ENCODE assay signal across 3 cellular contexts in genomic region chrX:24143982-24144381, GRCh38. TPM values are rescaled to one million over a fixed set of nuclear protein-coding genes. Genes with fewer than 3 reads are reported as not detected.
DNase-seq lines count a peak whose midpoint lies in the region; ATAC-seq, FAIRE-seq and TF ChIP-seq lines count a peak whose summit lies in the region.
"Not testable (repeated sequence)": the region's sequence is repeated elsewhere in the genome, so short reads cannot be mapped to it uniquely, and the experiment has no call there.

No MANE protein-coding gene starts in this region.

- in situ Hi-C loops in Panc1 (cut with HindIII; ENCODE audit: low pct_unique_long_range_greater_than_20kb, low sequenced_read_pairs): not testable (repeated sequence)

- H3K4me1 ChIP-seq in A549 (peaks cover 39% of the 10 kb centered on the region), HEK293 (ENCODE audit: control insufficient read depth, insufficient read depth, low read length) (peaks cover 34% of the 10 kb centered on the region), Panc1 (ENCODE audit: control insufficient read depth, insufficient read depth, low read length) (peaks cover 19% of the 10 kb centered on the region; the same call in 1 of the 2 replicates)

- not testable (repeated sequence) for H3K36me3 ChIP-seq in HEK293 (ENCODE audit: control insufficient read depth in 2 of 2, insufficient read depth in 1 of 2, low read length in 2 of 2); Panc1 (ENCODE audit: control insufficient read depth, insufficient read depth, low read length)

- CTCF ChIA-PET in A549 (lab: Yijun Ruan, JAX) (interaction anchor here (1.2 kb wide), 1 partner anchor 18 kb away, joined by 4 read pairs; no protein-coding TSS in a partner anchor), HEK293 (lab: Yijun Ruan, JAX) (interaction anchor here (0.7 to 1.3 kb wide), 2 partner anchors 9 to 62 kb away, joined by 3 to 5 read pairs; no protein-coding TSS in a partner anchor)
- CTCF ChIA-PET in Panc1 (lab: Charles Lee): not testable (repeated sequence)

- FAIRE-seq in A549 (lab: Jason Lieb, UNC): not testable (repeated sequence)

- H3K9me3 ChIP-seq in A549; HEK293 (ENCODE audit: control insufficient read depth, insufficient read depth, low read depth, low read length); Panc1 (ENCODE audit: control insufficient read depth, insufficient read depth, low read depth, low read length): not testable (repeated sequence)

- H3K27me3 ChIP-seq in Panc1 (ENCODE audit: control insufficient read depth, insufficient read depth, low read length): not testable (repeated sequence)

- not testable (repeated sequence) for TF ChIP-seq EP300 in A549 (IDR thresholded peaks at IDR 0.05)

- POLR2A ChIA-PET in A549 (lab: Yijun Ruan, JAX): not testable (repeated sequence)
- POLR2A ChIA-PET in HEK293 (lab: Yijun Ruan, JAX) (interaction anchor here (0.6 kb wide), 1 partner anchor 13 kb away, joined by 3 read pairs; no protein-coding TSS in a partner anchor), Panc1 (lab: Charles Lee) (interaction anchor here (0.7 kb wide), 1 partner anchor 88 kb away, joined by 3 read pairs; no protein-coding TSS in a partner anchor)

- 100% methylated on average over 6 of the region's 6 CpGs for WGBS in A549 (ENCODE audit: missing lambda C conversion rate)

- TF ChIP-seq RAD21 in A549 (conservative IDR thresholded peaks at IDR 0.05 in 1 of 2, IDR thresholded peaks at IDR 0.05 in 1 of 2): not testable (repeated sequence)

- BruUV-seq in Panc1 (replicated peaks; lab: Mats Ljungman, UMichigan): not testable (repeated sequence)

- not testable (repeated sequence) for TF ChIP-seq CTCF in A549 (IDR thresholded peaks at IDR 0.05); HEK293 (tag by site-specific recombination; IDR thresholded peaks at IDR 0.05); Panc1 (IDR thresholded peaks at IDR 0.05)

- DNase-seq in A549 (ENCODE audit: low read depth in 1 of 2, low spot score in 1 of 2); Panc1 (ENCODE audit: low read depth, low spot score): not testable (repeated sequence)

- H3K4me2 ChIP-seq in A549: not testable (repeated sequence)

- intact Hi-C loops in Panc1 (cut with micrococcal nuclease; ENCODE audit: unreplicated experiment): not testable (repeated sequence)

- not testable (repeated sequence) for TF ChIP-seq POLR2A in A549 (IDR thresholded peaks at IDR 0.05; ENCODE audit: low read length)

- H3K27ac ChIP-seq in A549 (peak overlapping the region; percentile 98 to 100; a peak in 4 of 6 replicates), Panc1 (ENCODE audit: low read length) (peak overlapping the region; percentile 92)
- H3K27ac ChIP-seq in HEK293 (ENCODE audit: extremely low read depth, low read depth, low read length): not testable (repeated sequence)

- H3K4me3 ChIP-seq in A549; HEK293 (ENCODE audit: low read depth, low read length); Panc1 (ENCODE audit: low read depth in 2 of 2, low read length in 2 of 2): not testable (repeated sequence)

- not testable (repeated sequence) for ATAC-seq in A549, Panc1

TF ChIP-seq in A549, 52 proteins besides CTCF, POLR2A, EP300 and RAD21:
- peak; percentile 77 for TF ChIP-seq ZC3H11A (IDR thresholded peaks at IDR 0.05)
TF ChIP-seq in A549: peak in this region for 1; not testable (repeated sequence) for 51.

TF ChIP-seq in HEK293, 187 proteins besides CTCF, POLR2A, EP300 and RAD21 (continues in another document):
- TF ChIP-seq ZFP3 (tag by site-specific recombination; IDR thresholded peaks at IDR 0.05; ENCODE audit: low read depth): peak; percentile 35; the same call in 1 of the 2 replicates
- TF ChIP-seq ZNF514 (tag by site-specific recombination; IDR thresholded peaks at IDR 0.05): peak; percentile 97
- peak; percentile 86 for TF ChIP-seq ZNF529 (tag by site-specific recombination; IDR thresholded peaks at IDR 0.05; ENCODE audit: insufficient replicate concordance)
- TF ChIP-seq ZNF510 (tag by site-specific recombination; IDR thresholded peaks at IDR 0.05; ENCODE audit: insufficient replicate concordance): peak; percentile 95
- 0 out of 2 replicates have a peak, but pooled peaks have one; percentile 29 for TF ChIP-seq ZNF24 (tag by site-specific recombination; IDR thresholded peaks at IDR 0.05)
- peak; percentile 90 for TF ChIP-seq ZBTB11 (tag by site-specific recombination; conservative IDR thresholded peaks at IDR 0.05; ENCODE audit: low read depth)
- TF ChIP-seq ZNF548 (tag by site-specific recombination; IDR thresholded peaks at IDR 0.05): 0 out of 2 replicates have a peak, but pooled peaks have one; percentile 35
- peak; percentile 98 for TF ChIP-seq ZNF202 (tag by site-specific recombination; IDR thresholded peaks at IDR 0.05; ENCODE audit: borderline replicate concordance)
- TF ChIP-seq ZNF610 (tag by site-specific recombination; IDR thresholded peaks at IDR 0.05; ENCODE audit: borderline replicate concordance): peak; percentile 80; the same call in 1 of the 2 replicates
- peak; percentile 53; the same call in 1 of the 2 replicates for TF ChIP-seq ZNF341 (tag by site-specific recombination; IDR thresholded peaks at IDR 0.05; ENCODE audit: low read depth)
- peak; percentile 57 for TF ChIP-seq ZNF654 (tag by site-specific recombination; IDR thresholded peaks at IDR 0.05; ENCODE audit: low read depth)
- 0 out of 2 replicates have a peak, but pooled peaks have one; percentile 90 for TF ChIP-seq ZNF354C (tag by site-specific recombination; IDR thresholded peaks at IDR 0.05; ENCODE audit: borderline replicate concordance, low read depth)
- TF ChIP-seq FEZF1 (tag by site-specific recombination; IDR thresholded peaks at IDR 0.05): 0 out of 2 replicates have a peak, but pooled peaks have one; percentile 8
- peak; percentile 88 for TF ChIP-seq ZNF791 (tag by site-specific recombination; IDR thresholded peaks at IDR 0.05)
- peak; percentile 41; the same call in 1 of the 2 replicates for TF ChIP-seq ZNF214 (tag by site-specific recombination; IDR thresholded peaks at IDR 0.05; ENCODE audit: borderline replicate concordance)
- peak; percentile 64; the same call in 1 of the 2 replicates for TF ChIP-seq ZNF221 (tag by site-specific recombination; IDR thresholded peaks at IDR 0.05; ENCODE audit: borderline replicate concordance)
- TF ChIP-seq SP3 (tag by site-specific recombination; IDR thresholded peaks at IDR 0.05): peak; percentile 29; the same call in 1 of the 2 replicates
- TF ChIP-seq ZNF664 (tag by site-specific recombination; IDR thresholded peaks at IDR 0.05): peak; percentile 80
- peak; percentile 96 for TF ChIP-seq ZNF19 (tag by site-specific recombination; IDR thresholded peaks at IDR 0.05; ENCODE audit: low read depth)
- peak; percentile 72; the same call in 1 of the 2 replicates for TF ChIP-seq ZNF639 (tag by site-specific recombination; IDR thresholded peaks at IDR 0.05)
- peak; percentile 45; the same call in 1 of the 2 replicates for TF ChIP-seq ZNF16 (tag by site-specific recombination; IDR thresholded peaks at IDR 0.05; ENCODE audit: low read depth)
- TF ChIP-seq ZNF366 (tag by site-specific recombination; conservative IDR thresholded peaks at IDR 0.05): 0 out of 2 replicates have a peak, but pooled peaks have one; percentile 11

RNA-seq across cellular contexts. Expression of gene ZFX, which starts 5.5 kb away (rescaled TPM):
- polyA plus RNA-seq in A549 (2011; rRNA removed): 29.1 and 30.1 TPM in 2 replicates
- polyA plus RNA-seq in A549 (2012; cell fraction: cytosol; rRNA removed): 7.8 and 7.9 TPM in 2 replicates
- 7.9 and 9.4 TPM in 2 replicates for polyA plus RNA-seq in A549 (2012; cell fraction: nucleus; rRNA removed)
- 18.0 to 21.3 TPM (median 18.1 TPM) in 3 replicates for polyA plus RNA-seq in A549 (2017; fragmentation: RNase III; extraction: RNeasy Plus Mini Kit Qiagen cat#74134 plus additional on column Dnase treatment)
- polyA minus RNA-seq in A549 (2011; rRNA and poly(A)+ RNA removed): 59.7 and 60.2 TPM in 2 replicates
- total RNA-seq in Panc1 (2021; ENCODE audit: unreplicated experiment): 38.7 TPM
- polyA plus RNA-seq in Panc1 (2012; ENCODE audit: insufficient read length): 8.8 TPM
